27 cellular contexts compared by ENCODE assay signal in the genomic region with DNA sequence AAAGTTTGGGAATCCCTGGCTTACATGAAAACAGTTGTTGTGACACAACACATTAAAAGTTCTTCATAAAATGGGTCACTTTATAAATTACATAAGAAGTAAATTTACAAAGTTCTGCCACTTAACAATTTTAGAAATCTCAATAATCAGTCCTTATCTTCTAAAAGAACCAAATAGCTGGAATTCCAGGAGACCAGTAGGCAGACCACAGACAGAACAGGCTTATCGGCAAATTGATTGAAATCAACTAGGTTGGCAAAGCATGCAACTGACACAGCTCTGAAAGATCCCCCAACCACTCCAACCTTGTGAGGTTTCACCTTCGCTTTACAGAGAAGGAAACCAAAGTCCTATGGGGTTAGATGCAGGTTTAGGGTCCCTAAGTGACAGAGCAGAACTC.
"Had no signal": no experiment of that assay in that cellular context is flagged by ENCODE, and none has a peak within 500 bp of the region (broad histone marks: within the 10 kb centered on the region; RNA-seq: fewer than 3 reads in every experiment).

No MANE protein-coding gene starts in this region.

- ATAC-seq: activated CD8-positive, alpha-beta T cell treated with anti-CD3 and anti-CD28 coated beads, Interleukin-2, amount 10 ng/mL, durations not matched to agents 7 days and 5 days; gastroesophageal sphincter; heart right ventricle; left lobe of liver; lower lobe of right lung; naive thymus-derived CD8-positive, alpha-beta T cell; psoas muscle had no signal

- DNase-seq: activated CD4-positive, alpha-beta T cell treated with anti-CD3 and anti-CD28 coated beads for 1 hour; activated CD4-positive, alpha-beta T cell treated with anti-CD3 and anti-CD28 coated beads, Interleukin-2, amount 50 U/mL, for 1 hour; activated CD8-positive, alpha-beta T cell treated with anti-CD3 and anti-CD28 coated beads, Interleukin-2, amount 10 ng/mL, durations not matched to agents 7 days and 5 days; activated gamma-delta T cell; aorta; heart right ventricle; lower lobe of right lung; naive thymus-derived CD8-positive, alpha-beta T cell; ovary; psoas muscle; spleen; stimulated activated CD4-positive, alpha-beta T cell treated with anti-CD3 and anti-CD28 coated beads, Interleukin-4, amount 100 ng/mL, for 1 hour; stimulated activated naive CD4-positive, alpha-beta T cell treated with Interleukin-2 at 50 U/mL for 16 hours; T-helper 1 cell; upper lobe of left lung had no signal

- H3K4me1 ChIP-seq: breast epithelium, gastroesophageal sphincter, heart right ventricle, lower lobe of right lung, neural progenitor cell, psoas muscle, right atrium auricular region, spleen, upper lobe of left lung had no signal

- H3K27ac ChIP-seq: breast epithelium, coronary artery, epithelial cell of prostate, gastroesophageal sphincter, heart right ventricle, lower lobe of right lung, neural progenitor cell, ovary, psoas muscle, right atrium auricular region, spleen, thoracic aorta, upper lobe of left lung had no signal

- FAIRE-seq: TTC549 had no signal

- H3K9ac ChIP-seq: neural progenitor cell had no signal

- H3K4me3 ChIP-seq: breast epithelium, coronary artery, gastroesophageal sphincter, heart right ventricle, lower lobe of right lung, neural progenitor cell, ovary, psoas muscle, right atrium auricular region, spleen, thoracic aorta, upper lobe of left lung had no signal

- H3K36me3 ChIP-seq: breast epithelium, gastroesophageal sphincter, heart right ventricle, lower lobe of right lung, neural progenitor cell, ovary, right atrium auricular region, spleen, thoracic aorta, upper lobe of left lung had no signal

- H3K27ac Mint-ChIP-seq: activated CD8-positive, alpha-beta T cell treated with anti-CD3 and anti-CD28 coated beads, Interleukin-2, amount 10 ng/mL, durations not matched to agents 7 days and 5 days; activated naive CD4-positive, alpha-beta T cell treated with anti-CD3 and anti-CD28 coated beads, Interleukin-2, amount 50 U/mL, for 24 hours; activated T-helper 1 cell treated with anti-CD3 and anti-CD28 coated beads, Interleukin-12 subunit alpha, Interleukin-12 subunit beta, Interleukin-2, Interleukin-4 antibody, amounts not matched to agents 30 ng/mL and 10 ng/mL and 1 ng/mL, durations not matched to agents 14 hours and 24 hours and 36 hours; mesothelial cell of epicardium; naive thymus-derived CD8-positive, alpha-beta T cell; neural progenitor cell had no signal

- H3K4me1 Mint-ChIP-seq: activated naive CD4-positive, alpha-beta T cell treated with anti-CD3 and anti-CD28 coated beads, Interleukin-2, amount 50 U/mL, for 24 hours; neural progenitor cell had no signal

- H3K36me3 Mint-ChIP-seq: activated naive CD4-positive, alpha-beta T cell treated with anti-CD3 and anti-CD28 coated beads, Interleukin-2, amount 50 U/mL, for 24 hours; mesothelial cell of epicardium; naive thymus-derived CD8-positive, alpha-beta T cell; neural progenitor cell had no signal

- H3K27me3 ChIP-seq: breast epithelium, gastroesophageal sphincter, neural progenitor cell, ovary, right atrium auricular region, spleen, upper lobe of left lung had no signal

- H3K4me3 Mint-ChIP-seq: activated CD8-positive, alpha-beta T cell treated with anti-CD3 and anti-CD28 coated beads, Interleukin-2, amount 10 ng/mL, durations not matched to agents 7 days and 5 days; activated naive CD4-positive, alpha-beta T cell treated with anti-CD3 and anti-CD28 coated beads, Interleukin-2, amount 50 U/mL, for 24 hours; activated T-helper 1 cell treated with anti-CD3 and anti-CD28 coated beads, Interleukin-12 subunit alpha, Interleukin-12 subunit beta, Interleukin-2, Interleukin-4 antibody, amounts not matched to agents 30 ng/mL and 10 ng/mL and 1 ng/mL, durations not matched to agents 14 hours and 24 hours and 36 hours; mesothelial cell of epicardium; naive thymus-derived CD8-positive, alpha-beta T cell; neural progenitor cell had no signal

- H3K27me3 Mint-ChIP-seq: activated naive CD4-positive, alpha-beta T cell treated with anti-CD3 and anti-CD28 coated beads, Interleukin-2, amount 50 U/mL, for 24 hours had no signal

- H3K9me3 Mint-ChIP-seq: activated naive CD4-positive, alpha-beta T cell treated with anti-CD3 and anti-CD28 coated beads, Interleukin-2, amount 50 U/mL, for 24 hours; activated T-helper 1 cell treated with anti-CD3 and anti-CD28 coated beads, Interleukin-12 subunit alpha, Interleukin-12 subunit beta, Interleukin-2, Interleukin-4 antibody, amounts not matched to agents 30 ng/mL and 10 ng/mL and 1 ng/mL, durations not matched to agents 14 hours and 24 hours and 36 hours; mesothelial cell of epicardium; naive thymus-derived CD8-positive, alpha-beta T cell; neural progenitor cell had no signal

- H3K9me3 ChIP-seq: breast epithelium, gastroesophageal sphincter, heart right ventricle, lower lobe of right lung, ovary, psoas muscle, right atrium auricular region, spleen, thoracic aorta, upper lobe of left lung had no signal
